23 cellular contexts compared by ENCODE assay signal in the genomic region with DNA sequence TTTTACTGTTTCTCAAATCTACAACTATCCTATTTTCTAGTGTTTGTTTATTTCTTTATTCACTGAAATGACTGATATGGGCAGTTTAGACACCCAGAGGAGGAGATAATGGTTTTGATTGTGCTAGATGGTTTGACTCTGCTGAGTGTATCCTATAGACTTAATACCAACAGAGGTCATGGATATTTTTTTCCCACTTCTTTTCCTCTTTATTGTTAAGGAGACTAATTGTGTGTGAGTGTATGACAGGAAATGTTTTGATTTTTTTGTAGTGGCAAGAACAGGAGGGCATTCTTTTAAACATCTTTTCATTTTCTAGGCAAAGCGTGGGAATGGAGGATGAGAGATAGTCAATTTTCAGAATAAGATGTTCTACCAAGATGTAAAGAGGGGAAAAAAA.
DNase-seq lines count a peak whose midpoint lies in the region; ATAC-seq, FAIRE-seq and TF ChIP-seq lines count a peak whose summit lies in the region.
"Had no signal": no experiment of that assay in that cellular context is flagged by ENCODE, and none has a peak within 500 bp of the region (broad histone marks: within the 10 kb centered on the region; RNA-seq: fewer than 3 reads in every experiment).

No MANE protein-coding gene starts in this region.

- CTCF ChIA-PET in endothelial cell of umbilical vein (lab: Charles Lee) (no interaction called here), HEK293T (lab: Yijun Ruan, JAX) (no interaction called here)

- no peaks in the 10 kb centered on the region for H3K9me1 ChIP-seq in endothelial cell of umbilical vein (replicated peaks; ENCODE audit: control insufficient read depth, extremely low read depth, insufficient read depth, low read length)

- peaks cover 31% of the 10 kb centered on the region for H3K4me1 ChIP-seq in endothelial cell of umbilical vein (ENCODE audit: control insufficient read depth, extremely low read depth, insufficient read depth, low read length)
- H3K4me1 ChIP-seq: A549; BLaER1 treated with 17β-estradiol and CSF1 and Interleukin-3, amounts not matched to agents 10 nM and 100 nM; Caco-2; HAP-1 had no signal

- H3K4me3 ChIP-seq in endothelial cell of umbilical vein (replicated peaks in 1 of 3; ENCODE audit: insufficient read depth in 1 of 3, low read depth in 1 of 3, low read length in 3 of 3): no peak overlapping the region
- H3K4me3 ChIP-seq: A549; BLaER1 treated with 17β-estradiol and CSF1 and Interleukin-3, amounts not matched to agents 10 nM and 100 nM; HAP-1 had no signal

- POLR2A ChIA-PET in endothelial cell of umbilical vein (lab: Charles Lee) (no interaction called here), HEK293T (lab: Yijun Ruan, JAX) (no interaction called here)

- no peaks in the 10 kb centered on the region for H4K20me1 ChIP-seq in endothelial cell of umbilical vein (replicated peaks; ENCODE audit: control insufficient read depth, extremely low read depth, insufficient read depth, low read length)
- H4K20me1 ChIP-seq: BLaER1 treated with 17β-estradiol and CSF1 and Interleukin-3, amounts not matched to agents 10 nM and 100 nM had no signal

- no peaks in the 10 kb centered on the region for H3K79me2 ChIP-seq in endothelial cell of umbilical vein (ENCODE audit: control insufficient read depth, insufficient read depth, low read length)

- H3K9me3 Mint-ChIP-seq in natural killer cell: peaks cover 0 to 4% of the 10 kb centered on the region in 2 donors
- H3K9me3 Mint-ChIP-seq: CD4-positive, alpha-beta T cell had no signal

- no peak overlapping the region for H3K27ac ChIP-seq in endothelial cell of umbilical vein (ENCODE audit: insufficient read depth, low read depth, low read length)
- H3K27ac ChIP-seq: A549; BLaER1 treated with 17β-estradiol and CSF1 and Interleukin-3, amounts not matched to agents 10 nM and 100 nM had no signal

- no peaks in the 10 kb centered on the region for H3K9me3 ChIP-seq in endothelial cell of umbilical vein (replicated peaks; ENCODE audit: control insufficient read depth, insufficient read depth, low read length)
- H3K9me3 ChIP-seq: A549; BE2C; BLaER1 treated with 17β-estradiol and CSF1 and Interleukin-3, amounts not matched to agents 10 nM and 100 nM; Caco-2; HAP-1 had no signal

- no TSS peak for BruUV-seq in endothelial cell of umbilical vein (replicated peaks; lab: Mats Ljungman, UMichigan)

- peak overlapping the region; percentile 64 for H3K4me2 ChIP-seq in endothelial cell of umbilical vein (ENCODE audit: insufficient read depth, low read length)
- H3K4me2 ChIP-seq: A549; BLaER1 treated with 17β-estradiol and CSF1 and Interleukin-3, amounts not matched to agents 10 nM and 100 nM had no signal

- intact Hi-C loops in endothelial cell of umbilical vein (cut with micrococcal nuclease): no loop called here
- intact Hi-C loops in natural killer cell (cut with micrococcal nuclease): no loop called here

- H3K27ac Mint-ChIP-seq in natural killer cell: peak overlapping the region; percentile 13 to 22
- H3K27ac Mint-ChIP-seq: CD14-positive monocyte; CD4-positive, alpha-beta T cell had no signal

- H3K36me3 Mint-ChIP-seq in natural killer cell: peaks cover 18% of the 10 kb centered on the region

- H3K36me3 ChIP-seq in endothelial cell of umbilical vein (ENCODE audit: control insufficient read depth in 2 of 2, extremely low read depth in 1 of 2, insufficient read depth in 2 of 2, low read length in 2 of 2): no peaks in the 10 kb centered on the region
- H3K36me3 ChIP-seq: BE2C, HAP-1 had no signal

- no peak for TF ChIP-seq POLR2A in endothelial cell of umbilical vein (IDR thresholded peaks at IDR 0.05; ENCODE audit: low read depth, low read length)

- no peaks in the 10 kb centered on the region for H3K27me3 Mint-ChIP-seq in natural killer cell (ENCODE audit: low read depth in 2 of 2)
- H3K27me3 Mint-ChIP-seq: CD4-positive, alpha-beta T cell had no signal

- no peak overlapping the region for H2AFZ ChIP-seq in endothelial cell of umbilical vein (ENCODE audit: low read depth, low read length)

- in situ Hi-C loops in SK-MEL-5 (cut with HindIII; ENCODE audit: low pct_unique_long_range_greater_than_20kb, low sequenced_read_pairs) (no loop called here), GM13977 (cut with MboI; ENCODE audit: low pct_unique_long_range_greater_than_20kb, low sequenced_read_pairs, unreplicated experiment) (no loop called here)

- no peak overlapping the region for H3K9ac ChIP-seq in endothelial cell of umbilical vein (replicated peaks; ENCODE audit: extremely low read depth, insufficient read depth, low read length)
- H3K9ac ChIP-seq: BLaER1 treated with 17β-estradiol and CSF1 and Interleukin-3, amounts not matched to agents 10 nM and 100 nM had no signal

- dilution Hi-C loops in endothelial cell of umbilical vein (cut with MboI; ENCODE audit: extremely low pct_ligation_motif_present, low sequenced_read_pairs): no loop called here

- H3K27me3 ChIP-seq in endothelial cell of umbilical vein (ENCODE audit: control insufficient read depth in 2 of 2, insufficient read depth in 2 of 2, low read length in 2 of 2): no peaks in the 10 kb centered on the region
- H3K27me3 ChIP-seq: BE2C; BLaER1 treated with 17β-estradiol and CSF1 and Interleukin-3, amounts not matched to agents 10 nM and 100 nM had no signal

- DNase-seq in COLO829 (ENCODE audit: low spot score) (peak; percentile 48), SK-MEL-5 (ENCODE audit: low read depth, low spot score) (peak; percentile 28), endothelial cell of umbilical vein (ENCODE audit: low read depth, low spot score) (peak; percentile 82), natural killer cell (no peak), HEK293T (ENCODE audit: extremely low spot score) (no peak), GM13977 (ENCODE audit: low spot score) (no peak), occipital lobe (lab: John Stamatoyannopoulos, UW) (no peak), pons (ENCODE audit: low spot score) (no peak)
- DNase-seq: 8988T; ACHN; AML-193; BE2C; Caco-2; CD4-positive, alpha-beta T cell; DMS79; GOT3 had no signal

- ATAC-seq in natural killer cell: no peak
- ATAC-seq: A549 had no signal

- TF ChIP-seq CTCF in endothelial cell of umbilical vein (IDR thresholded peaks at IDR 0.05; ENCODE audit: extremely low read depth in 1 of 2, insufficient read depth in 1 of 2, low read depth in 1 of 2, low read length in 2 of 2) (no peak), natural killer cell (IDR thresholded peaks at IDR 0.05) (no peak), GM13977 (IDR thresholded peaks at IDR 0.05; ENCODE audit: extremely low read depth, insufficient read depth, missing control alignments) (no peak)

- no peak for FAIRE-seq in endothelial cell of umbilical vein (lab: Jason Lieb, UNC)
- FAIRE-seq: A549, G401.6, GM18507, H54 had no signal

- no peak overlapping the region for H3K4me3 Mint-ChIP-seq in natural killer cell
- H3K4me3 Mint-ChIP-seq: CD14-positive monocyte; CD4-positive, alpha-beta T cell had no signal

- H3K4me1 Mint-ChIP-seq in natural killer cell: peaks cover 31 to 43% of the 10 kb centered on the region in 2 donors
- H3K4me1 Mint-ChIP-seq: CD14-positive monocyte had no signal

TF ChIP-seq in endothelial cell of umbilical vein, 7 proteins besides CTCF, POLR2A, EP300 and RAD21:
- no peak for TF ChIP-seq FOS (IDR thresholded peaks at IDR 0.05; ENCODE audit: borderline replicate concordance, insufficient read depth, low read length)
- no peak for TF ChIP-seq EZH2 (IDR thresholded peaks at IDR 0.05; ENCODE audit: borderline replicate concordance, low read depth, low read length, severe bottlenecking)
- no peak for TF ChIP-seq GATA2 (IDR thresholded peaks at IDR 0.05; ENCODE audit: insufficient read depth, insufficient read length, low read depth, low read length)
- no peak for TF ChIP-seq POLR2AphosphoS5 (IDR thresholded peaks at IDR 0.05; ENCODE audit: insufficient read depth, low read depth, low read length)
- TF ChIP-seq, protein P1, sequence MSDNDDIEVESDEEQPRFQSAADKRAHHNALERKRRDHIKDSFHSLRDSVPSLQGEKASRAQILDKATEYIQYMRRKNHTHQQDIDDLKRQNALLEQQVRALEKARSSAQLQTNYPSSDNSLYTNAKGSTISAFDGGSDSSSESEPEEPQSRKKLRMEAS (IDR thresholded peaks at IDR 0.05; ENCODE audit: insufficient read depth, insufficient read length): no peak
- TF ChIP-seq MYC (IDR thresholded peaks at IDR 0.05; ENCODE audit: low read depth, low read length): no peak
- TF ChIP-seq JUN (IDR thresholded peaks at IDR 0.05; ENCODE audit: borderline replicate concordance, insufficient read depth, insufficient read length, low read depth): peak; percentile 1

TF ChIP-seq in HEK293T, 16 proteins besides CTCF, POLR2A, EP300 and RAD21:
- TF ChIP-seq FOXA1 (IDR thresholded peaks at IDR 0.05) (no peak), PKNOX1 (IDR thresholded peaks at IDR 0.05) (no peak), LEF1 (IDR thresholded peaks at IDR 0.05; ENCODE audit: borderline replicate concordance) (no peak), L3MBTL2 (conservative IDR thresholded peaks at IDR 0.05) (no peak), NFRKB (IDR thresholded peaks at IDR 0.05) (no peak), SUZ12 (IDR thresholded peaks at IDR 0.05) (no peak), HDGF (IDR thresholded peaks at IDR 0.05; ENCODE audit: borderline replicate concordance) (no peak), ZNF384 (IDR thresholded peaks at IDR 0.05) (no peak), FOXK2 (IDR thresholded peaks at IDR 0.05) (no peak), FOXM1 (IDR thresholded peaks at IDR 0.05; ENCODE audit: borderline replicate concordance) (no peak), CTBP1 (IDR thresholded peaks at IDR 0.05; ENCODE audit: borderline replicate concordance) (no peak), ARNT (IDR thresholded peaks at IDR 0.05) (no peak), ELF4 (IDR thresholded peaks at IDR 0.05) (no peak)

Comparison
In these comparisons a context has a peak if more than half of its experiments do, and no peak if none do; other contexts are left out.
1. DNase-seq: peak in COLO829 (single experiment), SK-MEL-5 (single experiment) and endothelial cell of umbilical vein (single experiment); none in natural killer cell (single experiment), HEK293T (single experiment), GM13977 (single experiment), occipital lobe (single experiment) and pons (single experiment).